Comparison of ENCODE assay signal across 23 cellular contexts in the genomic region with DNA sequence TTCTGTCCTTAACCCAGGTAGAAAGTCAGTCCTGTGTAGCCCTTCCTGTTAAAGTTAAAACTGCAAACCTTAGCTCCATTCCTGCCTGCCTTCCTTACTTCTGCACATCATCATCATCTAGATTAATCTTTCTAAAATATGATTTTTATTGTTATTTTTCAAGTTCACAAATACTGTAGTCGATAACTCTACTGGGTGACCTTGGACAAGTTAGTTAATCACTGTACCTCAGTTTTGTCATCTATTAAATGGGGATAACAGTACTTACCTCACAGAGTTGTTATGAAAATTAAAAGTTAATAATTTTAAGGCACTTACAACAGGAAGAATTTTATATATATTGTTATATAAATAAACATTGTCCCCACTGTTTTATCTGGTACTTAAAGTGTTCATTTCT.
"Had no signal": no experiment of that assay in that cellular context is flagged by ENCODE, and none has a peak within 500 bp of the region (broad histone marks: within the 10 kb centered on the region; RNA-seq: fewer than 3 reads in every experiment).

No MANE protein-coding gene starts in this region.

- H3K9me3 ChIP-seq: left lung, pancreas, psoas muscle, right atrium auricular region, thyroid gland, upper lobe of right lung had no signal

- H3K27me3 ChIP-seq: left lung, pancreas, right atrium auricular region, thyroid gland, upper lobe of right lung had no signal

- H3K4me3 ChIP-seq: coronary artery, left lung, lung, pancreas, psoas muscle, right atrium auricular region, thyroid gland, upper lobe of right lung had no signal

- H3K4me3 Mint-ChIP-seq: activated CD8-positive, alpha-beta memory T cell treated with anti-CD3 and anti-CD28 coated beads, Interleukin-2, amount 10 ng/mL, durations not matched to agents 7 days and 5 days; activated CD8-positive, alpha-beta T cell treated with anti-CD3 and anti-CD28 coated beads for 36 hours; activated naive CD8-positive, alpha-beta T cell treated with anti-CD3 and anti-CD28 coated beads, Interleukin-2, amount 10 ng/mL, durations not matched to agents 7 days and 5 days; nephron progenitor cell had no signal

- H3K9me3 Mint-ChIP-seq: activated CD8-positive, alpha-beta T cell treated with anti-CD3 and anti-CD28 coated beads for 36 hours; activated naive CD8-positive, alpha-beta T cell treated with anti-CD3 and anti-CD28 coated beads, Interleukin-2, amount 10 ng/mL, durations not matched to agents 7 days and 5 days; nephron progenitor cell had no signal

- DNase-seq: activated CD4-positive, alpha-beta T cell treated with anti-CD3 and anti-CD28 coated beads for 4 hours; activated CD8-positive, alpha-beta memory T cell treated with anti-CD3 and anti-CD28 coated beads, Interleukin-2, amount 10 ng/mL, durations not matched to agents 7 days and 5 days; activated CD8-positive, alpha-beta T cell treated with anti-CD3 and anti-CD28 coated beads for 36 hours; activated gamma-delta T cell treated with Interleukin-2 at 50 U/mL for 16 hours; activated naive CD8-positive, alpha-beta T cell treated with anti-CD3 and anti-CD28 coated beads, Interleukin-2, amount 10 ng/mL, durations not matched to agents 7 days and 5 days; activated T-cell treated with anti-CD3 and anti-CD28 coated beads for 4 hours; amygdala; cerebellar nuclear complex; left lung; nephron progenitor cell; pancreas; psoas muscle; stimulated activated CD4-positive, alpha-beta T cell treated with anti-CD3 and anti-CD28 coated beads, Interleukin-4, amount 100 ng/mL, for 24 hours; stimulated activated naive CD4-positive, alpha-beta T cell treated with Interleukin-2 at 50 U/mL for 16 hours; substantia nigra; T-helper 1 cell; T-helper 9 cell; thyroid gland; upper lobe of right lung had no signal

- H3K36me3 ChIP-seq: left lung, pancreas, thyroid gland had no signal

- H3K27ac Mint-ChIP-seq: nephron progenitor cell had no signal

- H3K27ac ChIP-seq: coronary artery, epithelial cell of prostate, left lung, pancreas, psoas muscle, right atrium auricular region, thyroid gland, upper lobe of right lung had no signal

- H3K36me3 Mint-ChIP-seq: activated naive CD8-positive, alpha-beta T cell treated with anti-CD3 and anti-CD28 coated beads, Interleukin-2, amount 10 ng/mL, durations not matched to agents 7 days and 5 days had no signal

- ATAC-seq: activated CD8-positive, alpha-beta memory T cell treated with anti-CD3 and anti-CD28 coated beads, Interleukin-2, amount 10 ng/mL, durations not matched to agents 7 days and 5 days; activated CD8-positive, alpha-beta T cell treated with anti-CD3 and anti-CD28 coated beads for 36 hours; left lung; pancreas; psoas muscle; upper lobe of right lung had no signal

- H3K27me3 Mint-ChIP-seq: activated CD8-positive, alpha-beta memory T cell treated with anti-CD3 and anti-CD28 coated beads, Interleukin-2, amount 10 ng/mL, durations not matched to agents 7 days and 5 days; activated CD8-positive, alpha-beta T cell treated with anti-CD3 and anti-CD28 coated beads for 36 hours; activated naive CD8-positive, alpha-beta T cell treated with anti-CD3 and anti-CD28 coated beads, Interleukin-2, amount 10 ng/mL, durations not matched to agents 7 days and 5 days had no signal
